In genomic region chr6:135228486-135228885, GRCh38 we compare ENCODE assay signal across 20 cellular contexts. TPM values are rescaled to one million over a fixed set of nuclear protein-coding genes. Genes with fewer than 3 reads are reported as not detected.
DNase-seq lines count a peak whose midpoint lies in the region; ATAC-seq and TF ChIP-seq lines count a peak whose summit lies in the region.
"Had no signal": no experiment of that assay in that cellular context is flagged by ENCODE, and none has a peak within 500 bp of the region (broad histone marks: within the 10 kb centered on the region; RNA-seq: fewer than 3 reads in every experiment).

No MANE protein-coding gene starts in this region.

- H3K36me3 ChIP-seq in uterus, result no peaks in the 10 kb centered on the region
- H3K36me3 ChIP-seq: SJCRH30 had no signal

- H3K9me3 ChIP-seq in uterus, result no peaks in the 10 kb centered on the region
- H3K9me3 ChIP-seq: SJCRH30 had no signal

- no peak for DNase-seq in CD14-positive monocyte (ENCODE audit: low spot score)
- no peak for DNase-seq in DMS79 (lab: John Stamatoyannopoulos, UW)
- DNase-seq in NCI-H2171 (lab: John Stamatoyannopoulos, UW), result no peak
- no peak for DNase-seq in uterus
- DNase-seq: activated naive CD8-positive, alpha-beta T cell treated with anti-CD3 and anti-CD28 coated beads, Interleukin-2, amount 50 U/mL, for 24 hours; EL; foreskin fibroblast; hippocampal formation; mesenchymal stem cell; naive thymus-derived CD8-positive, alpha-beta T cell; NCI-H82; SJCRH30 had no signal

- no peaks in the 10 kb centered on the region for H3K27me3 ChIP-seq in uterus
- H3K27me3 ChIP-seq: SJCRH30 had no signal

- H3K27me3 Mint-ChIP-seq in CD14-positive monocyte (ENCODE audit: low read depth in 3 of 3), result peaks cover 0 to 1% (median 0%) of the 10 kb centered on the region in 3 donors
- H3K27me3 Mint-ChIP-seq: activated naive CD8-positive, alpha-beta T cell treated with anti-CD3 and anti-CD28 coated beads, Interleukin-2, amount 50 U/mL, for 24 hours; dendritic cell treated with granulocyte-macrophage colony-stimulating factor and Interleukin-4, amounts not matched to agents 40 ng/mL and 50 ng/mL, for 4 days; naive thymus-derived CD8-positive, alpha-beta T cell had no signal

- no peak overlapping the region for H3K27ac ChIP-seq in uterus
- H3K27ac ChIP-seq: parathyroid adenoma, SJCRH30 had no signal

- H3K27ac Mint-ChIP-seq in CD14-positive monocyte, result peak overlapping the region in 1 of 7 donors; percentile 8
- H3K27ac Mint-ChIP-seq: activated naive CD8-positive, alpha-beta T cell treated with anti-CD3 and anti-CD28 coated beads, Interleukin-2, amount 50 U/mL, for 24 hours; activated T-helper 2 cell treated with anti-CD3 and anti-CD28 coated beads, Interferon-gamma antibody, Interleukin-2, Interleukin-4, amounts not matched to agents 10 μg/mL and 5 μg/mL and 100 μg/mL, durations not matched to agents 14 hours and 24 hours and 36 hours; dendritic cell treated with granulocyte-macrophage colony-stimulating factor and Interleukin-4, amounts not matched to agents 40 ng/mL and 50 ng/mL, for 4 days; naive thymus-derived CD8-positive, alpha-beta T cell had no signal

- H3K36me3 Mint-ChIP-seq in CD14-positive monocyte, result peaks cover 0 to 7% of the 10 kb centered on the region in 2 donors

- no peak for TF ChIP-seq POLR2A in uterus (IDR thresholded peaks at IDR 0.05)

- H3K4me1 ChIP-seq in uterus, result no peaks in the 10 kb centered on the region
- H3K4me1 ChIP-seq: parathyroid adenoma, SJCRH30 had no signal

- H3K4me3 ChIP-seq in uterus, result no peak overlapping the region
- H3K4me3 ChIP-seq: SJCRH30 had no signal

- TF ChIP-seq CTCF in CD14-positive monocyte (IDR thresholded peaks at IDR 0.05) (no peak), uterus (IDR thresholded peaks at IDR 0.05) (no peak)

- ATAC-seq in GM18508 (IDR thresholded peaks at IDR 0.05; ENCODE audit: insufficient read depth, unreplicated experiment), result peak; percentile 42
- ATAC-seq in GM19452 (IDR thresholded peaks at IDR 0.05; ENCODE audit: unreplicated experiment), result peak; percentile 46
- ATAC-seq in HG02870 (IDR thresholded peaks at IDR 0.05; ENCODE audit: unreplicated experiment), result peak; percentile 48
- peak; percentile 39 for ATAC-seq in HG03571 (IDR thresholded peaks at IDR 0.05; ENCODE audit: unreplicated experiment)
- ATAC-seq: activated naive CD8-positive, alpha-beta T cell treated with anti-CD3 and anti-CD28 coated beads, Interleukin-2, amount 50 U/mL, for 24 hours; HepG2; naive thymus-derived CD8-positive, alpha-beta T cell had no signal

- H3K4me3 Mint-ChIP-seq in CD14-positive monocyte, result no peak overlapping the region
- H3K4me3 Mint-ChIP-seq: activated naive CD8-positive, alpha-beta T cell treated with anti-CD3 and anti-CD28 coated beads, Interleukin-2, amount 50 U/mL, for 24 hours; dendritic cell treated with granulocyte-macrophage colony-stimulating factor and Interleukin-4, amounts not matched to agents 40 ng/mL and 50 ng/mL, for 4 days; naive thymus-derived CD8-positive, alpha-beta T cell had no signal

- intact Hi-C loops in CD14-positive monocyte (cut with micrococcal nuclease) (loop anchor here in 1 of 2 donors (10.0 kb wide), 1 partner anchor 66 kb away; no protein-coding TSS in a partner anchor), uterus (cut with DNase I; ENCODE audit: low total_unique reads) (no loop called here)

- peaks cover 44% of the 10 kb centered on the region for H3K4me1 Mint-ChIP-seq in CD14-positive monocyte

- H3K9me3 Mint-ChIP-seq in CD14-positive monocyte, result no peaks in the 10 kb centered on the region
- H3K9me3 Mint-ChIP-seq: activated naive CD8-positive, alpha-beta T cell treated with anti-CD3 and anti-CD28 coated beads, Interleukin-2, amount 50 U/mL, for 24 hours; activated T-helper 2 cell treated with anti-CD3 and anti-CD28 coated beads, Interferon-gamma antibody, Interleukin-2, Interleukin-4, amounts not matched to agents 10 μg/mL and 5 μg/mL and 100 μg/mL, durations not matched to agents 14 hours and 24 hours and 36 hours; dendritic cell treated with granulocyte-macrophage colony-stimulating factor and Interleukin-4, amounts not matched to agents 40 ng/mL and 50 ng/mL, for 4 days; naive thymus-derived CD8-positive, alpha-beta T cell had no signal

RNA-seq across cellular contexts. Expression of gene MYB, which starts 47.4 kb away (rescaled TPM):
- polyA plus RNA-seq in CD14-positive monocyte, result 1 to 10 TPM; 1.7 to 2.2 TPM
- total RNA-seq in uterus, result 1 to 10 TPM in 1 of 4 donors, under 1 TPM in 2, not detected in 1; 0.18 to 4.0 (median 0.59) TPM
